Comparison of ENCODE assay signal across 9 cellular contexts in genomic region chr10:116809528-116810500, GRCh38. TPM values are rescaled to one million over a fixed set of nuclear protein-coding genes. Genes with fewer than 3 reads are reported as not detected.
DNase-seq lines count a peak whose midpoint lies in the region; ATAC-seq and TF ChIP-seq lines count a peak whose summit lies in the region.
"Had no signal": no experiment of that assay in that cellular context is flagged by ENCODE, and none has a peak within 500 bp of the region (broad histone marks: within the 10 kb centered on the region; RNA-seq: fewer than 3 reads in every experiment).

No MANE protein-coding gene starts in this region.

- H3K9me3 ChIP-seq in AG04450 (ENCODE audit: control insufficient read depth, insufficient read depth, low read length), result no peaks in the 10 kb centered on the region

- intact Hi-C loops in activated T-helper 2 cell treated with anti-CD3 and anti-CD28 coated beads, Interferon-gamma antibody, Interleukin-2, Interleukin-4, amounts not matched to agents 10 μg/mL and 5 μg/mL and 100 μg/mL, durations not matched to agents 14 hours and 24 hours and 36 hours (cut with micrococcal nuclease), result no loop called here

- no peak overlapping the region for H3K4me3 Mint-ChIP-seq in activated T-helper 2 cell treated with anti-CD3 and anti-CD28 coated beads, Interferon-gamma antibody, Interleukin-2, Interleukin-4, amounts not matched to agents 10 μg/mL and 5 μg/mL and 100 μg/mL, durations not matched to agents 14 hours and 24 hours and 36 hours (ENCODE audit: low read depth)

- CTCF ChIA-PET in AG04450 (lab: Charles Lee), result interaction anchor here (1.0 to 1.6 kb wide), 4 partner anchors 8 to 365 kb away, joined by 3 to 5 read pairs (median 4); no protein-coding TSS in a partner anchor

- H3K4me1 Mint-ChIP-seq in activated T-helper 2 cell treated with anti-CD3 and anti-CD28 coated beads, Interferon-gamma antibody, Interleukin-2, Interleukin-4, amounts not matched to agents 10 μg/mL and 5 μg/mL and 100 μg/mL, durations not matched to agents 14 hours and 24 hours and 36 hours (ENCODE audit: low read depth), result no peaks in the 10 kb centered on the region

- POLR2A ChIA-PET in AG04450 (lab: Yijun Ruan, JAX), result no interaction called here

- no peaks in the 10 kb centered on the region for H3K36me3 Mint-ChIP-seq in activated T-helper 2 cell treated with anti-CD3 and anti-CD28 coated beads, Interferon-gamma antibody, Interleukin-2, Interleukin-4, amounts not matched to agents 10 μg/mL and 5 μg/mL and 100 μg/mL, durations not matched to agents 14 hours and 24 hours and 36 hours (ENCODE audit: low read depth)

- in situ Hi-C loops in G401 (cut with HindIII; ENCODE audit: low sequenced_read_pairs), result loop anchor here (25.0 kb wide), 1 partner anchor 352 kb away; no protein-coding TSS in a partner anchor

- TF ChIP-seq CTCF in AG04450 (IDR thresholded peaks at IDR 0.05; ENCODE audit: low read depth, low read length), result peak; percentile 46

- H3K27me3 ChIP-seq in AG04450 (ENCODE audit: control insufficient read depth, insufficient read depth, low read length) (peaks cover 15% of the 10 kb centered on the region), H7 (ENCODE audit: control insufficient read depth, insufficient read depth, low read length) (no peaks in the 10 kb centered on the region)

- H3K4me3 ChIP-seq in AG04450 (ENCODE audit: low read depth, low read length) (no peak overlapping the region), H7 (ENCODE audit: insufficient read depth, low read depth, low read length) (no peak overlapping the region)

- peaks cover 1% of the 10 kb centered on the region for H3K27me3 Mint-ChIP-seq in activated T-helper 2 cell treated with anti-CD3 and anti-CD28 coated beads, Interferon-gamma antibody, Interleukin-2, Interleukin-4, amounts not matched to agents 10 μg/mL and 5 μg/mL and 100 μg/mL, durations not matched to agents 14 hours and 24 hours and 36 hours (ENCODE audit: low read depth)

- DNase-seq in AG04450 (ENCODE audit: low read depth, low spot score) (no peak), H7 (peak; percentile 78), iPS-NIHi7 (ENCODE audit: extremely low spot score) (peak; percentile 66), G401 (ENCODE audit: low spot score) (no peak)
- DNase-seq in activated T-helper 2 cell treated with anti-CD3 and anti-CD28 coated beads, Interferon-gamma antibody, Interleukin-2, Interleukin-4, amounts not matched to agents 10 μg/mL and 5 μg/mL and 100 μg/mL, durations not matched to agents 14 hours and 24 hours and 36 hours (ENCODE audit: low spot score), result no peak
- DNase-seq: foreskin melanocyte had no signal

- no peak overlapping the region for H3K27ac Mint-ChIP-seq in activated T-helper 2 cell treated with anti-CD3 and anti-CD28 coated beads, Interferon-gamma antibody, Interleukin-2, Interleukin-4, amounts not matched to agents 10 μg/mL and 5 μg/mL and 100 μg/mL, durations not matched to agents 14 hours and 24 hours and 36 hours

- H3K27ac ChIP-seq in AG04450 (ENCODE audit: low read depth, low read length), result no peak overlapping the region

- no peaks in the 10 kb centered on the region for H3K36me3 ChIP-seq in H7 (replicated peaks; ENCODE audit: control insufficient read depth, insufficient read depth, low read length)

- H3K9me3 Mint-ChIP-seq in activated T-helper 2 cell treated with anti-CD3 and anti-CD28 coated beads, Interferon-gamma antibody, Interleukin-2, Interleukin-4, amounts not matched to agents 10 μg/mL and 5 μg/mL and 100 μg/mL, durations not matched to agents 14 hours and 24 hours and 36 hours, result no peaks in the 10 kb centered on the region

- ATAC-seq in SK-N-SH treated with all-trans-retinoic acid at 6 μM for 48 hours, result peak; percentile 72
- ATAC-seq in HG03175 (IDR thresholded peaks at IDR 0.05; ENCODE audit: unreplicated experiment), result no peak
- ATAC-seq in HG03045 (IDR thresholded peaks at IDR 0.05; ENCODE audit: unreplicated experiment), result no peak

TF ChIP-seq in SK-N-SH treated with all-trans-retinoic acid at 6 μM for 48 hours, 23 proteins besides CTCF, POLR2A, EP300 and RAD21:
- TF ChIP-seq ZNF565 (CRISPR knock-in tag; conservative IDR thresholded peaks at IDR 0.05; ENCODE audit: low read depth) (no peak), CREB5 (CRISPR knock-in tag; IDR thresholded peaks at IDR 0.05; ENCODE audit: low read depth) (no peak), GLIS3 (CRISPR knock-in tag; IDR thresholded peaks at IDR 0.05) (no peak)

RNA-seq across cellular contexts. Expression of gene ENO4, which starts 39.5 kb away (rescaled TPM):
- 0.11 and 0.12 TPM in 2 replicates for polyA plus RNA-seq in AG04450 (2011; rRNA removed)
- 0.23 and 0.26 TPM in 2 replicates for polyA minus RNA-seq in AG04450 (2011; rRNA and poly(A)+ RNA removed)
- 0.94 and 1.9 TPM in 2 replicates for total RNA-seq in H7 (2014; rRNA removed; shearing (Covaris generic))
- 0.49 TPM in 1 of 2 replicates, not detected in the other for total RNA-seq in G401 (2014; rRNA removed; shearing (Covaris generic))
- total RNA-seq in activated T-helper 2 cell treated with anti-CD3 and anti-CD28 coated beads, Interferon-gamma antibody, Interleukin-2, Interleukin-4, amounts not matched to agents 10 μg/mL and 5 μg/mL and 100 μg/mL, durations not matched to agents 14 hours and 24 hours and 36 hours, result not detected in 2 replicates

Comparison
In these comparisons a context has a peak if more than half of its experiments do, and no peak if none do; other contexts are left out.
1. DNase-seq: peak in H7 (single experiment) and iPS-NIHi7 (single experiment); none in AG04450 (single experiment), G401 (single experiment) and activated T-helper 2 cell treated with anti-CD3 and anti-CD28 coated beads, Interferon-gamma antibody, Interleukin-2, Interleukin-4, amounts not matched to agents 10 μg/mL and 5 μg/mL and 100 μg/mL, durations not matched to agents 14 hours and 24 hours and 36 hours (single experiment).